30 cellular contexts compared by ENCODE assay signal in genomic region chr13:75469087-75469486, GRCh38. TPM values are rescaled to one million over a fixed set of nuclear protein-coding genes. Genes with fewer than 3 reads are reported as not detected.
DNase-seq lines count a peak whose midpoint lies in the region; ATAC-seq, FAIRE-seq and TF ChIP-seq lines count a peak whose summit lies in the region.
"Had no signal": no experiment of that assay in that cellular context is flagged by ENCODE, and none has a peak within 500 bp of the region (broad histone marks: within the 10 kb centered on the region; RNA-seq: fewer than 3 reads in every experiment).

No MANE protein-coding gene starts in this region.

- intact Hi-C loops in GM12878 (cut with micrococcal nuclease; ENCODE audit: unreplicated experiment), result no loop called here

- H3K18ac ChIP-seq in mesendoderm (ENCODE audit: low read length), result no peak overlapping the region

- no peak overlapping the region for H4K5ac ChIP-seq in mesendoderm (ENCODE audit: low read length)

- H2BK15ac ChIP-seq in mesendoderm (replicated peaks; ENCODE audit: low read depth), result no peak overlapping the region

- FAIRE-seq in GM12878 (lab: Jason Lieb, UNC), result no peak
- no peak for FAIRE-seq in D721Med (lab: Jason Lieb, UNC)

- no peak for ATAC-seq in GM12878
- ATAC-seq: effector memory CD8-positive, alpha-beta T cell; HCT116; left colon had no signal

- DNase-seq in DMS 273 (lab: John Stamatoyannopoulos, UW; ENCODE audit: unreplicated experiment) (peak; percentile 7), DMS 273 treated with DMSO at 0.1 percent for 48 hours (lab: John Stamatoyannopoulos, UW) (no peak), GM12878 (ENCODE audit: low read depth, low spot score) (no peak), mesendoderm (peak; percentile 47), RKO (ENCODE audit: low spot score) (no peak), D721Med (ENCODE audit: insufficient read length, low spot score) (no peak), NCI-H187 treated with DMSO at 0.1 percent for 48 hours (lab: John Stamatoyannopoulos, UW) (no peak)
- DNase-seq: 8988T; activated CD4-positive, alpha-beta T cell treated with anti-CD3 and anti-CD28 coated beads, Interleukin-2, amount 10 ng/mL, durations not matched to agents 24 days and 14 days; activated naive CD4-positive, alpha-beta T cell treated with anti-CD3 and anti-CD28 coated beads, Interleukin-2, amount 10 ng/mL, durations not matched to agents 7 days and 5 days; activated T-cell treated with anti-CD3 and anti-CD28 coated beads, Interleukin-2, amount 50 U/mL, for 48 hours; amygdala; CD8-positive, alpha-beta memory T cell; DND-41; effector memory CD8-positive, alpha-beta T cell; left colon; NCI-H1048; NCI-H2081 treated with DMSO at 0.1 percent for 48 hours; NCI-H510A; nucleus accumbens; SK-N-SH; stimulated activated CD4-positive, alpha-beta T cell treated with anti-CD3 and anti-CD28 coated beads, Interleukin-1b, Interleukin-23, amount 100 ng/mL, for 48 hours; upper lobe of left lung had no signal

- no peaks in the 10 kb centered on the region for H3K27me3 ChIP-seq in GM12878 (replicated peaks in 1 of 2; ENCODE audit: control insufficient read depth in 2 of 2, insufficient read depth in 2 of 2, low read length in 1 of 2)
- H3K27me3 ChIP-seq in mesendoderm (ENCODE audit: insufficient read depth, low read length, poor library complexity), result no peaks in the 10 kb centered on the region
- H3K27me3 ChIP-seq: cardiac muscle cell, upper lobe of left lung had no signal

- RAD21 ChIA-PET in GM12878 (lab: Charles Lee; ENCODE audit: unreplicated experiment), result interaction anchor here (1.1 to 1.8 kb wide), 3 partner anchors 10 to 81 kb away, joined by 3 to 4 read pairs (median 4); no protein-coding TSS in a partner anchor

- H3K23ac ChIP-seq in mesendoderm (ENCODE audit: low read length), result no peak overlapping the region

- H2BK120ac ChIP-seq in mesendoderm (ENCODE audit: low read depth, low read length), result no peak overlapping the region

- no peak for TF ChIP-seq EP300 in GM12878 (IDR thresholded peaks at IDR 0.05; ENCODE audit: borderline replicate concordance in 1 of 2, control insufficient read depth in 1 of 2, low read depth in 2 of 2, low read length in 2 of 2)

- H3K9ac ChIP-seq in GM12878 (ENCODE audit: control insufficient read depth, insufficient read depth, low read length) (no peak overlapping the region), mesendoderm (ENCODE audit: low read length) (no peak overlapping the region)
- H3K9ac ChIP-seq: SK-N-SH had no signal

- H2AFZ ChIP-seq in GM12878 (ENCODE audit: control insufficient read depth, low read depth, low read length), result no peak overlapping the region

- TF ChIP-seq POLR2A in GM12878 (IDR thresholded peaks at IDR 0.05; ENCODE audit: low read depth, low read length), result no peak

- SMC1A ChIA-PET in GM12878 (lab: Charles Lee; ENCODE audit: uncharacterized antibody, unreplicated experiment), result interaction anchor here (0.7 to 2.2 kb wide), 7 partner anchors 8 to 97 kb away, joined by 3 to 6 read pairs (median 3); no protein-coding TSS in a partner anchor

- H3K27ac ChIP-seq in HEK293 (ENCODE audit: extremely low read depth, low read depth, low read length), result no peak overlapping the region
- no peak overlapping the region for H3K27ac ChIP-seq in GM12878 (ENCODE audit: control insufficient read depth, insufficient read depth)
- H3K27ac ChIP-seq in mesendoderm (ENCODE audit: low read depth, low read length), result no peak overlapping the region
- H3K27ac ChIP-seq: cardiac muscle cell, coronary artery, HL-60, upper lobe of left lung, VCaP had no signal

- H3K9me3 ChIP-seq in HEK293 (ENCODE audit: control insufficient read depth, insufficient read depth, low read depth, low read length) (no peaks in the 10 kb centered on the region), GM12878 (replicated peaks; ENCODE audit: control insufficient read depth, insufficient read depth, low read length) (no peaks in the 10 kb centered on the region; the same call in 2 of the 3 replicates)
- H3K9me3 ChIP-seq: SK-N-SH, upper lobe of left lung had no signal

- no peaks in the 10 kb centered on the region for H4K20me1 ChIP-seq in GM12878 (ENCODE audit: control insufficient read depth, insufficient read depth)

- POLR2A ChIA-PET in HEK293 (lab: Yijun Ruan, JAX) (interaction anchor here (1.2 kb wide), 1 partner anchor 13 kb away, joined by 5 read pairs; the partner anchor contains the start of gene TBC1D4), GM12878 (lab: Charles Lee) (interaction anchor here (1.4 kb wide), 1 partner anchor 37 kb away, joined by 5 read pairs; no protein-coding TSS in a partner anchor)

- H3K4me1 ChIP-seq in HEK293 (ENCODE audit: control insufficient read depth, insufficient read depth, low read length) (no peaks in the 10 kb centered on the region), GM12878 (ENCODE audit: control insufficient read depth, insufficient read depth, low read length) (peaks cover 4% of the 10 kb centered on the region), mesendoderm (ENCODE audit: control insufficient read depth, low read depth, low read length) (no peaks in the 10 kb centered on the region)
- H3K4me1 ChIP-seq: upper lobe of left lung had no signal

- no peak overlapping the region for H3K4ac ChIP-seq in mesendoderm (ENCODE audit: low read depth, low read length)

- H2BK5ac ChIP-seq in mesendoderm (ENCODE audit: low read length), result no peak overlapping the region

- H3K36me3 ChIP-seq in HEK293 (ENCODE audit: control insufficient read depth in 2 of 2, insufficient read depth in 1 of 2, low read length in 2 of 2) (peaks cover 0 to 8% of the 10 kb centered on the region in 2 experiments; a peak in 1 of 3 replicates), GM12878 (ENCODE audit: control insufficient read depth in 2 of 2, insufficient read depth in 2 of 2, low read length in 1 of 2) (no peaks in the 10 kb centered on the region), mesendoderm (ENCODE audit: control insufficient read depth, insufficient read depth, low read length) (no peaks in the 10 kb centered on the region)
- H3K36me3 ChIP-seq: cardiac muscle cell, upper lobe of left lung had no signal

- H3K4me3 ChIP-seq in HEK293 (ENCODE audit: low read depth, low read length), result no peak overlapping the region
- no peak overlapping the region for H3K4me3 ChIP-seq in GM12878
- no peak overlapping the region for H3K4me3 ChIP-seq in mesendoderm (ENCODE audit: low read length)
- H3K4me3 ChIP-seq: cardiac muscle cell, coronary artery, skin epidermis, upper lobe of left lung had no signal

- no peak for TF ChIP-seq RAD21 in GM12878 (IDR thresholded peaks at IDR 0.05; ENCODE audit: insufficient read depth, low read depth, low read length)

- no peak overlapping the region for H4K8ac ChIP-seq in mesendoderm (ENCODE audit: low read depth, low read length)

- H3K56ac ChIP-seq in mesendoderm (ENCODE audit: low read length), result no peak overlapping the region

- CTCF ChIA-PET in HEK293 (lab: Yijun Ruan, JAX) (interaction anchor here (0.7 kb wide), 1 partner anchor 211 kb away, joined by 3 read pairs; no protein-coding TSS in a partner anchor), GM12878 (lab: Yijun Ruan, JAX) (interaction anchor here (1.3 to 1.8 kb wide), 3 partner anchors 8 to 53 kb away, joined by 4 to 5 read pairs (median 4); no protein-coding TSS in a partner anchor)

- BruUV-seq in GM12878 (replicated peaks; lab: Mats Ljungman, UMichigan), result no TSS peak

- in situ Hi-C loops in GM12878 (cut with MboI), result no loop called here

- TF ChIP-seq CTCF in HEK293 (tag by site-specific recombination; IDR thresholded peaks at IDR 0.05) (no peak), GM12878 (IDR thresholded peaks at IDR 0.05 in 2 of 3, conservative IDR thresholded peaks at IDR 0.05 in 1 of 3; ENCODE audit: control insufficient read depth in 2 of 3, extremely low read depth in 1 of 3, insufficient read depth in 1 of 3, low read depth in 3 of 3, low read length in 3 of 3) (no peak), D721Med (IDR thresholded peaks at IDR 0.05; ENCODE audit: insufficient read depth, missing control alignments) (no peak)

- H3K79me2 ChIP-seq in GM12878 (ENCODE audit: control insufficient read depth, insufficient read depth, low read length), result peaks cover 13% of the 10 kb centered on the region
- H3K79me2 ChIP-seq in mesendoderm (ENCODE audit: control insufficient read depth, insufficient read depth, low read length), result peaks cover 3% of the 10 kb centered on the region

- no peak overlapping the region for H2AK5ac ChIP-seq in mesendoderm (ENCODE audit: low read length)

- H3K4me2 ChIP-seq in GM12878 (ENCODE audit: control insufficient read depth, insufficient read depth) (no peak overlapping the region), mesendoderm (ENCODE audit: low read length) (no peak overlapping the region)
- H3K4me2 ChIP-seq: SK-N-SH had no signal

- peaks cover 5% of the 10 kb centered on the region for H3K79me1 ChIP-seq in mesendoderm (ENCODE audit: low read length)

- 75% methylated on average over 7 of the region's 7 CpGs for WGBS in GM12878 (ENCODE audit: insufficient coverage, insufficient replicate concordance, low lambda C conversion rate, missing lambda C conversion rate)
- no CpG with 5 or more reads among the region's 7 CpGs for WGBS in mesendoderm (ENCODE audit: extremely low coverage, insufficient coverage, low lambda C conversion rate)

TF ChIP-seq in HEK293, 187 proteins besides CTCF, POLR2A, EP300 and RAD21 (continues in another document):
- TF ChIP-seq ZNF555 (tag by site-specific recombination; conservative IDR thresholded peaks at IDR 0.05) (no peak), ZNF239 (tag by site-specific recombination; IDR thresholded peaks at IDR 0.05) (no peak)

RNA-seq across cellular contexts. Expression of gene TBC1D4, which starts 12.9 kb away (rescaled TPM):
- total RNA-seq in GM12878 (2013; cell fraction: nucleolus; rRNA removed), result 25.7 and 28.4 TPM in 2 replicates
- total RNA-seq in GM12878 (2014; rRNA removed) (29.1 and 30.5 TPM in 2 replicates), GM12878 (2014; rRNA removed; fragmentation: Illumina TruSeq; extraction: Trizol) (31.9 and 32.0 TPM in 2 replicates), GM12878 (2021) (38.0 and 38.6 TPM in 2 replicates)
- 6.8 TPM for polyA plus RNA-seq in GM12878 (2011; ENCODE audit: low read depth)
- polyA plus RNA-seq in GM12878 (2011; rRNA removed) (18.4 and 19.5 TPM in 2 replicates), GM12878 (2014; fragmentation: Illumina TruSeq; extraction: Trizol) (30.4 and 33.3 TPM in 2 replicates), GM12878 (2014; fragmentation: Nextera tagmentation; extraction: Ambion mirVana) (10 to 100 TPM; 11.0 to 11.9 TPM), GM12878 (2014; rRNA removed) (26.4 and 27.3 TPM in 2 replicates), GM12878 (2016; fragmentation: Nextera tagmentation; extraction: Ambion mirVana) (10 to 100 TPM; 23.3 to 24.6 TPM)
- 20.7 and 21.1 TPM in 2 replicates for polyA plus RNA-seq in GM12878 (2011; cell fraction: cytosol; rRNA removed)
- 25.5 and 35.4 TPM in 2 replicates for polyA plus RNA-seq in GM12878 (2011; cell fraction: nucleus; rRNA removed)
- 14.4 and 16.9 TPM in 2 replicates for polyA plus RNA-seq in GM12878 (2012)
- 36.4 and 38.9 TPM in 2 replicates for polyA minus RNA-seq in GM12878 (2011; rRNA and poly(A)+ RNA removed)
- polyA minus RNA-seq in GM12878 (2011; cell fraction: cytosol; rRNA and poly(A)+ RNA removed), result 11.6 and 13.9 TPM in 2 replicates
- 15.0 and 21.8 TPM in 2 replicates for polyA minus RNA-seq in GM12878 (2011; cell fraction: nucleus; rRNA and poly(A)+ RNA removed)
- polyA plus RNA-seq in mesendoderm (2013, experiment 1 of 2), result 18.9 TPM
- 17.9 TPM for polyA plus RNA-seq in mesendoderm (2013, experiment 2 of 2)

Comparison
In these comparisons a context has a peak if more than half of its experiments do, and no peak if none do; other contexts are left out.
1. DNase-seq: peak in DMS 273 (single experiment) and mesendoderm (single experiment); none in DMS 273 treated with DMSO at 0.1 percent for 48 hours (single experiment), GM12878 (single experiment), RKO (single experiment), D721Med (single experiment) and NCI-H187 treated with DMSO at 0.1 percent for 48 hours (single experiment).